3 cellular contexts compared by ENCODE assay signal in the genomic region with DNA sequence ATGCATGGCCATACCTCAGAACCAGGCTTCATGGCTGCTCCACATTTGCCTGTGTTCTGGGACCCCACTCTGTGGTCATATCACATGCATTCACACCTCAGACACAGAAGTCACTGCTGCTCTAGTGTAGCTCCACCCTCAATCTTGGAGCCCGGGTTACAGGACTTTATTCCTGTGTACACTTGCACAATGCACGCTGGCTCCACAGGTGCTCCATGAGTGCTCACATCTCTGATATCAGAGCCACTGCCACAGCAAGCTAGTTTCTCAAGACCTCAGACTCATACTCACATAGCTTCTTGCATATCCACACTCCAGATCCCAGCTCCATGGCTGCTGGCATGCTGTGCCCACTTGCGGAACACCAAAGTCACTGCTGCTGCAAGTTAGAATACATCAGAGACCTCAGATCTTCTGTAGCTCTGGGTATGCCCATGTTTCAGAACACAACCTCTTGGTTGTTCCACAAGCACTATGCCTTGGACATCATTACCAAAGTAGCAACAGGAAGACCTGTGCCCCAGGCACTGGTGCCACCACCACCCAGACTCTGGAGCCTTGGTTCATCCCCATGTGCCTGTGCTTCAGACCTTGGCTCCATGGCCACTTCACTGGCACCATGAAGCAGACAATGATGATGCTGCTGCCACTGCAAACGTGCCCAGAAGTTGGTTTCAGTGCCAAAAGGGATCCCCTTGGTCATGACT.
TF ChIP-seq lines count a peak whose summit lies in the region.

No MANE protein-coding gene starts in this region.

TF ChIP-seq in GM23338, 12 proteins besides CTCF, POLR2A, EP300 and RAD21 (continues in another document):
- no peak for TF ChIP-seq ZNF114 (CRISPR knock-in tag; IDR thresholded peaks at IDR 0.05)
- TF ChIP-seq POLR2AphosphoS5 (IDR thresholded peaks at IDR 0.05; ENCODE audit: low read depth): no peak
- TF ChIP-seq ZNF331 (CRISPR knock-in tag; IDR thresholded peaks at IDR 0.05; ENCODE audit: low read depth): no peak
- TF ChIP-seq JUNB (IDR thresholded peaks at IDR 0.05; ENCODE audit: unreplicated experiment): no peak
- TF ChIP-seq NANOG (IDR thresholded peaks at IDR 0.05; ENCODE audit: borderline replicate concordance): no peak
- TF ChIP-seq, protein P1, sequence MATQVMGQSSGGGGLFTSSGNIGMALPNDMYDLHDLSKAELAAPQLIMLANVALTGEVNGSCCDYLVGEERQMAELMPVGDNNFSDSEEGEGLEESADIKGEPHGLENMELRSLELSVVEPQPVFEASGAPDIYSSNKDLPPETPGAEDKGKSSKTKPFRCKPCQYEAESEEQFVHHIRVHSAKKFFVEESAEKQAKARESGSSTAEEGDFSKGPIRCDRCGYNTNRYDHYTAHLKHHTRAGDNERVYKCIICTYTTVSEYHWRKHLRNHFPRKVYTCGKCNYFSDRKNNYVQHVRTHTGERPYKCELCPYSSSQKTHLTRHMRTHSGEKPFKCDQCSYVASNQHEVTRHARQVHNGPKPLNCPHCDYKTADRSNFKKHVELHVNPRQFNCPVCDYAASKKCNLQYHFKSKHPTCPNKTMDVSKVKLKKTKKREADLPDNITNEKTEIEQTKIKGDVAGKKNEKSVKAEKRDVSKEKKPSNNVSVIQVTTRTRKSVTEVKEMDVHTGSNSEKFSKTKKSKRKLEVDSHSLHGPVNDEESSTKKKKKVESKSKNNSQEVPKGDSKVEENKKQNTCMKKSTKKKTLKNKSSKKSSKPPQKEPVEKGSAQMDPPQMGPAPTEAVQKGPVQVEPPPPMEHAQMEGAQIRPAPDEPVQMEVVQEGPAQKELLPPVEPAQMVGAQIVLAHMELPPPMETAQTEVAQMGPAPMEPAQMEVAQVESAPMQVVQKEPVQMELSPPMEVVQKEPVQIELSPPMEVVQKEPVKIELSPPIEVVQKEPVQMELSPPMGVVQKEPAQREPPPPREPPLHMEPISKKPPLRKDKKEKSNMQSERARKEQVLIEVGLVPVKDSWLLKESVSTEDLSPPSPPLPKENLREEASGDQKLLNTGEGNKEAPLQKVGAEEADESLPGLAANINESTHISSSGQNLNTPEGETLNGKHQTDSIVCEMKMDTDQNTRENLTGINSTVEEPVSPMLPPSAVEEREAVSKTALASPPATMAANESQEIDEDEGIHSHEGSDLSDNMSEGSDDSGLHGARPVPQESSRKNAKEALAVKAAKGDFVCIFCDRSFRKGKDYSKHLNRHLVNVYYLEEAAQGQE (IDR thresholded peaks at IDR 0.05; ENCODE audit: unreplicated experiment): no peak

TF ChIP-seq in H1, 55 proteins besides CTCF, POLR2A, EP300 and RAD21:
- TF ChIP-seq TAF1 (IDR thresholded peaks at IDR 0.05; ENCODE audit: low read depth, low read length) (no peak), CHD1 (IDR thresholded peaks at IDR 0.05; ENCODE audit: low read depth, low read length) (no peak), GTF2F1 (IDR thresholded peaks at IDR 0.05; ENCODE audit: borderline replicate concordance, low read depth, low read length) (no peak), HDAC2 (IDR thresholded peaks at IDR 0.05; ENCODE audit: borderline replicate concordance in 1 of 2, low read depth in 2 of 2, low read length in 2 of 2) (no peak), CEBPB (IDR thresholded peaks at IDR 0.05; ENCODE audit: low read depth, low read length) (no peak), NANOG (IDR thresholded peaks at IDR 0.05; ENCODE audit: insufficient read depth, low read depth, low read length, poor library complexity, severe bottlenecking) (no peak), EZH2 (IDR thresholded peaks at IDR 0.05; ENCODE audit: low read depth, low read length, severe bottlenecking) (no peak), YY1 (IDR thresholded peaks at IDR 0.05; ENCODE audit: low read depth, low read length) (no peak)
- TF ChIP-seq, protein P2, sequence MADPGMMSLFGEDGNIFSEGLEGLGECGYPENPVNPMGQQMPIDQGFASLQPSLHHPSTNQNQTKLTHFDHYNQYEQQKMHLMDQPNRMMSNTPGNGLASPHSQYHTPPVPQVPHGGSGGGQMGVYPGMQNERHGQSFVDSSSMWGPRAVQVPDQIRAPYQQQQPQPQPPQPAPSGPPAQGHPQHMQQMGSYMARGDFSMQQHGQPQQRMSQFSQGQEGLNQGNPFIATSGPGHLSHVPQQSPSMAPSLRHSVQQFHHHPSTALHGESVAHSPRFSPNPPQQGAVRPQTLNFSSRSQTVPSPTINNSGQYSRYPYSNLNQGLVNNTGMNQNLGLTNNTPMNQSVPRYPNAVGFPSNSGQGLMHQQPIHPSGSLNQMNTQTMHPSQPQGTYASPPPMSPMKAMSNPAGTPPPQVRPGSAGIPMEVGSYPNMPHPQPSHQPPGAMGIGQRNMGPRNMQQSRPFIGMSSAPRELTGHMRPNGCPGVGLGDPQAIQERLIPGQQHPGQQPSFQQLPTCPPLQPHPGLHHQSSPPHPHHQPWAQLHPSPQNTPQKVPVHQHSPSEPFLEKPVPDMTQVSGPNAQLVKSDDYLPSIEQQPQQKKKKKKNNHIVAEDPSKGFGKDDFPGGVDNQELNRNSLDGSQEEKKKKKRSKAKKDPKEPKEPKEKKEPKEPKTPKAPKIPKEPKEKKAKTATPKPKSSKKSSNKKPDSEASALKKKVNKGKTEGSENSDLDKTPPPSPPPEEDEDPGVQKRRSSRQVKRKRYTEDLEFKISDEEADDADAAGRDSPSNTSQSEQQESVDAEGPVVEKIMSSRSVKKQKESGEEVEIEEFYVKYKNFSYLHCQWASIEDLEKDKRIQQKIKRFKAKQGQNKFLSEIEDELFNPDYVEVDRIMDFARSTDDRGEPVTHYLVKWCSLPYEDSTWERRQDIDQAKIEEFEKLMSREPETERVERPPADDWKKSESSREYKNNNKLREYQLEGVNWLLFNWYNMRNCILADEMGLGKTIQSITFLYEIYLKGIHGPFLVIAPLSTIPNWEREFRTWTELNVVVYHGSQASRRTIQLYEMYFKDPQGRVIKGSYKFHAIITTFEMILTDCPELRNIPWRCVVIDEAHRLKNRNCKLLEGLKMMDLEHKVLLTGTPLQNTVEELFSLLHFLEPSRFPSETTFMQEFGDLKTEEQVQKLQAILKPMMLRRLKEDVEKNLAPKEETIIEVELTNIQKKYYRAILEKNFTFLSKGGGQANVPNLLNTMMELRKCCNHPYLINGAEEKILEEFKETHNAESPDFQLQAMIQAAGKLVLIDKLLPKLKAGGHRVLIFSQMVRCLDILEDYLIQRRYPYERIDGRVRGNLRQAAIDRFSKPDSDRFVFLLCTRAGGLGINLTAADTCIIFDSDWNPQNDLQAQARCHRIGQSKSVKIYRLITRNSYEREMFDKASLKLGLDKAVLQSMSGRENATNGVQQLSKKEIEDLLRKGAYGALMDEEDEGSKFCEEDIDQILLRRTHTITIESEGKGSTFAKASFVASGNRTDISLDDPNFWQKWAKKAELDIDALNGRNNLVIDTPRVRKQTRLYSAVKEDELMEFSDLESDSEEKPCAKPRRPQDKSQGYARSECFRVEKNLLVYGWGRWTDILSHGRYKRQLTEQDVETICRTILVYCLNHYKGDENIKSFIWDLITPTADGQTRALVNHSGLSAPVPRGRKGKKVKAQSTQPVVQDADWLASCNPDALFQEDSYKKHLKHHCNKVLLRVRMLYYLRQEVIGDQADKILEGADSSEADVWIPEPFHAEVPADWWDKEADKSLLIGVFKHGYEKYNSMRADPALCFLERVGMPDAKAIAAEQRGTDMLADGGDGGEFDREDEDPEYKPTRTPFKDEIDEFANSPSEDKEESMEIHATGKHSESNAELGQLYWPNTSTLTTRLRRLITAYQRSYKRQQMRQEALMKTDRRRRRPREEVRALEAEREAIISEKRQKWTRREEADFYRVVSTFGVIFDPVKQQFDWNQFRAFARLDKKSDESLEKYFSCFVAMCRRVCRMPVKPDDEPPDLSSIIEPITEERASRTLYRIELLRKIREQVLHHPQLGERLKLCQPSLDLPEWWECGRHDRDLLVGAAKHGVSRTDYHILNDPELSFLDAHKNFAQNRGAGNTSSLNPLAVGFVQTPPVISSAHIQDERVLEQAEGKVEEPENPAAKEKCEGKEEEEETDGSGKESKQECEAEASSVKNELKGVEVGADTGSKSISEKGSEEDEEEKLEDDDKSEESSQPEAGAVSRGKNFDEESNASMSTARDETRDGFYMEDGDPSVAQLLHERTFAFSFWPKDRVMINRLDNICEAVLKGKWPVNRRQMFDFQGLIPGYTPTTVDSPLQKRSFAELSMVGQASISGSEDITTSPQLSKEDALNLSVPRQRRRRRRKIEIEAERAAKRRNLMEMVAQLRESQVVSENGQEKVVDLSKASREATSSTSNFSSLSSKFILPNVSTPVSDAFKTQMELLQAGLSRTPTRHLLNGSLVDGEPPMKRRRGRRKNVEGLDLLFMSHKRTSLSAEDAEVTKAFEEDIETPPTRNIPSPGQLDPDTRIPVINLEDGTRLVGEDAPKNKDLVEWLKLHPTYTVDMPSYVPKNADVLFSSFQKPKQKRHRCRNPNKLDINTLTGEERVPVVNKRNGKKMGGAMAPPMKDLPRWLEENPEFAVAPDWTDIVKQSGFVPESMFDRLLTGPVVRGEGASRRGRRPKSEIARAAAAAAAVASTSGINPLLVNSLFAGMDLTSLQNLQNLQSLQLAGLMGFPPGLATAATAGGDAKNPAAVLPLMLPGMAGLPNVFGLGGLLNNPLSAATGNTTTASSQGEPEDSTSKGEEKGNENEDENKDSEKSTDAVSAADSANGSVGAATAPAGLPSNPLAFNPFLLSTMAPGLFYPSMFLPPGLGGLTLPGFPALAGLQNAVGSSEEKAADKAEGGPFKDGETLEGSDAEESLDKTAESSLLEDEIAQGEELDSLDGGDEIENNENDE (IDR thresholded peaks at IDR 0.05; ENCODE audit: insufficient replicate concordance, low read length): no peak

TF ChIP-seq in HepG2, 621 proteins besides CTCF, POLR2A, EP300 and RAD21:
- TF ChIP-seq CAMTA2 (CRISPR knock-in tag; IDR thresholded peaks at IDR 0.05; ENCODE audit: borderline replicate concordance) (no peak), KLF16 (CRISPR knock-in tag; IDR thresholded peaks at IDR 0.05) (no peak), ZNF263 (CRISPR knock-in tag; IDR thresholded peaks at IDR 0.05) (peak; percentile 63)
